ENCODE assay signal across 20 cellular contexts in the genomic region with DNA sequence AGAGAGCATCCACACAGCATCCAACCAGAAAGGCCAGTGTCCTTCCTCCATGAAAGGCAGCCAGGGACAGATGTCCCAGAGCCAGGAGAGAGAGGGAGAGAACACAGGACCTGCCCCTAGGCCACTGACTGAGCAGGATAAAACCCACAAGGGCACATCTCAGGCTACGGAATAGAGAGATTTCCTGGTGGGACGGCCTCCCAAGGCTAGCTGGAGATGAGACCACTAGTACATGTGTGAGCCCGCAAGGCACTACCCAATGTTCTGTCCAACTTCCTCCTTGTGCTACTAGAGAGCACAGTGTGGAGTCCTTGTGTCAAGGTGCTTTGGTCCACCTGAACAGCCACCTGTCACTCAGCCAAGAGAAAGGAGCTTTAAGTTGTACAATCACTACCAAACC. TPM values are rescaled to one million over a fixed set of nuclear protein-coding genes. Genes with fewer than 3 reads are reported as not detected.
DNase-seq lines count a peak whose midpoint lies in the region; ATAC-seq and TF ChIP-seq lines count a peak whose summit lies in the region.
"Had no signal": no experiment of that assay in that cellular context is flagged by ENCODE, and none has a peak within 500 bp of the region (broad histone marks: within the 10 kb centered on the region; RNA-seq: fewer than 3 reads in every experiment).

No MANE protein-coding gene starts in this region.

- H3K36me3 ChIP-seq in DND-41 (ENCODE audit: insufficient read depth, low read length) (peaks cover 31% of the 10 kb centered on the region), A673 (ENCODE audit: insufficient read depth, low read length, poor library complexity, severe bottlenecking) (peaks cover 3% of the 10 kb centered on the region)

- H3K27me3 Mint-ChIP-seq in activated T-cell treated with anti-CD3 and anti-CD28 coated beads, Interleukin-2, amount 50 U/mL, for 24 hours = no peaks in the 10 kb centered on the region
- no peaks in the 10 kb centered on the region for H3K27me3 Mint-ChIP-seq in activated T-cell treated with anti-CD3 and anti-CD28 coated beads, Interleukin-2, amount 50 U/mL, for 4 hours (ENCODE audit: low read depth)
- H3K27me3 Mint-ChIP-seq in osteocyte (ENCODE audit: unreplicated experiment) = no peaks in the 10 kb centered on the region
- H3K27me3 Mint-ChIP-seq: brain; stimulated activated memory B cell treated with anti-CD40 and anti-IgM and Interleukin-4, amounts not matched to agents 10 μg/mL and 1 μg/mL and 100 μg/mL, for 72 hours had no signal

- H4K20me1 ChIP-seq in DND-41 (ENCODE audit: insufficient read depth, low read length) = peaks cover 2% of the 10 kb centered on the region; the same call in 1 of the 2 replicates

- H3K9ac ChIP-seq in DND-41 (ENCODE audit: low read depth, low read length) = no peak overlapping the region
- H3K9ac ChIP-seq: parathyroid adenoma had no signal

- no peaks in the 10 kb centered on the region for H3K79me2 ChIP-seq in DND-41 (ENCODE audit: insufficient read depth, low read length)
- H3K79me2 ChIP-seq: parathyroid adenoma had no signal

- intact Hi-C loops in A673 (cut with micrococcal nuclease; ENCODE audit: unreplicated experiment) = no loop called here

- H3K27ac ChIP-seq in DND-41 (ENCODE audit: low read length) = no peak overlapping the region
- H3K27ac ChIP-seq in A673 (ENCODE audit: low read depth, low read length, poor library complexity, severe bottlenecking) = no peak overlapping the region
- H3K27ac ChIP-seq: parathyroid adenoma, SJSA1 had no signal

- BruUV-seq in A673 (replicated peaks; lab: Mats Ljungman, UMichigan) = no TSS peak

- H3K9me3 ChIP-seq in DND-41 (ENCODE audit: insufficient read depth, low read length, severe bottlenecking) (no peaks in the 10 kb centered on the region), A673 (ENCODE audit: low read depth, low read length, poor library complexity, severe bottlenecking) (no peaks in the 10 kb centered on the region)
- H3K9me3 ChIP-seq: SJSA1 had no signal

- H3K4me2 ChIP-seq in DND-41 (ENCODE audit: insufficient read depth, low read length) = no peak overlapping the region

- no peaks in the 10 kb centered on the region for H3K4me1 ChIP-seq in DND-41 (ENCODE audit: insufficient read depth, low read length)
- H3K4me1 ChIP-seq in A673 (ENCODE audit: insufficient read depth, low read length, poor library complexity, severe bottlenecking) = peaks cover 14% of the 10 kb centered on the region
- H3K4me1 ChIP-seq: parathyroid adenoma had no signal

- POLR2A ChIA-PET in A673 (lab: Charles Lee; ENCODE audit: low non-redundant PET) = no interaction called here

- no peak overlapping the region for H3K4me3 Mint-ChIP-seq in activated T-cell treated with anti-CD3 and anti-CD28 coated beads, Interleukin-2, amount 50 U/mL, for 24 hours
- H3K4me3 Mint-ChIP-seq in activated T-cell treated with anti-CD3 and anti-CD28 coated beads, Interleukin-2, amount 50 U/mL, for 4 hours = no peak overlapping the region
- H3K4me3 Mint-ChIP-seq in osteocyte (ENCODE audit: unreplicated experiment) = no peak overlapping the region
- H3K4me3 Mint-ChIP-seq: activated T-helper 1 cell treated with anti-CD3 and anti-CD28 coated beads, Interleukin-12 subunit alpha, Interleukin-12 subunit beta, Interleukin-2, Interleukin-4 antibody, amounts not matched to agents 30 ng/mL and 10 ng/mL and 1 ng/mL, durations not matched to agents 14 hours and 24 hours and 36 hours; brain; stimulated activated memory B cell treated with anti-CD40 and anti-IgM and Interleukin-4, amounts not matched to agents 10 μg/mL and 1 μg/mL and 100 μg/mL, for 72 hours had no signal

- H3K27me3 ChIP-seq in DND-41 (ENCODE audit: insufficient read depth, low read length, poor library complexity) (no peaks in the 10 kb centered on the region), A673 (replicated peaks; ENCODE audit: insufficient read depth, low read depth, low read length, poor library complexity) (no peaks in the 10 kb centered on the region)
- H3K27me3 ChIP-seq: SJSA1 had no signal

- no peak for ATAC-seq in activated T-cell treated with anti-CD3 and anti-CD28 coated beads, Interleukin-2, amount 50 U/mL, for 4 hours
- ATAC-seq in DND-41 (ENCODE audit: insufficient read depth, low read depth) = 0 out of 3 replicates have a peak, but pooled peaks have one; percentile 11
- ATAC-seq in activated CD4-positive, CD25-positive, alpha-beta regulatory T cell treated with anti-CD3 and anti-CD28 coated beads, Interleukin-2, amount 50 U/mL, for 24 hours = no peak
- ATAC-seq: GM12878; stimulated activated memory B cell treated with anti-CD40 and anti-IgM and Interleukin-4, amounts not matched to agents 10 μg/mL and 1 μg/mL and 100 μg/mL, for 72 hours had no signal

- TF ChIP-seq CTCF in DND-41 (IDR thresholded peaks at IDR 0.05; ENCODE audit: borderline replicate concordance, extremely low read depth, low read length, poor library complexity, severe bottlenecking) (no peak), osteocyte (IDR thresholded peaks at IDR 0.05) (no peak), A673 (conservative IDR thresholded peaks at IDR 0.05; ENCODE audit: low read depth, low read length) (no peak)

- peak overlapping the region; percentile 65 for H3K27ac Mint-ChIP-seq in activated T-cell treated with anti-CD3 and anti-CD28 coated beads, Interleukin-2, amount 50 U/mL, for 24 hours
- H3K27ac Mint-ChIP-seq in osteocyte (ENCODE audit: unreplicated experiment) = no peak overlapping the region
- H3K27ac Mint-ChIP-seq: activated T-helper 1 cell treated with anti-CD3 and anti-CD28 coated beads, Interleukin-12 subunit alpha, Interleukin-12 subunit beta, Interleukin-2, Interleukin-4 antibody, amounts not matched to agents 30 ng/mL and 10 ng/mL and 1 ng/mL, durations not matched to agents 14 hours and 24 hours and 36 hours; stimulated activated memory B cell treated with anti-CD40 and anti-IgM and Interleukin-4, amounts not matched to agents 10 μg/mL and 1 μg/mL and 100 μg/mL, for 72 hours had no signal

- H3K4me1 Mint-ChIP-seq in activated T-cell treated with anti-CD3 and anti-CD28 coated beads, Interleukin-2, amount 50 U/mL, for 24 hours (ENCODE audit: low read depth) = peaks cover 13% of the 10 kb centered on the region
- H3K4me1 Mint-ChIP-seq in activated T-cell treated with anti-CD3 and anti-CD28 coated beads, Interleukin-2, amount 50 U/mL, for 4 hours (ENCODE audit: low read depth) = peaks cover 6% of the 10 kb centered on the region
- peaks cover 33% of the 10 kb centered on the region for H3K4me1 Mint-ChIP-seq in osteocyte (ENCODE audit: unreplicated experiment)
- H3K4me1 Mint-ChIP-seq: stimulated activated memory B cell treated with anti-CD40 and anti-IgM and Interleukin-4, amounts not matched to agents 10 μg/mL and 1 μg/mL and 100 μg/mL, for 72 hours had no signal

- CTCF ChIA-PET in A673 (lab: Charles Lee) = interaction anchor here (1.0 kb wide), 1 partner anchor 9 kb away, joined by 3 read pairs; no protein-coding TSS in a partner anchor

- H3K4me3 ChIP-seq in DND-41 (ENCODE audit: low read depth in 1 of 2, low read length in 2 of 2) = no peak overlapping the region
- H3K4me3 ChIP-seq in A673 (ENCODE audit: low read depth, low read length, poor library complexity, severe bottlenecking) = no peak overlapping the region
- H3K4me3 ChIP-seq: GM12878, SJSA1 had no signal

- H2AFZ ChIP-seq in DND-41 (ENCODE audit: low read depth, low read length) = no peak overlapping the region
- H2AFZ ChIP-seq: parathyroid adenoma had no signal

- no peaks in the 10 kb centered on the region for H3K9me3 Mint-ChIP-seq in activated T-cell treated with anti-CD3 and anti-CD28 coated beads, Interleukin-2, amount 50 U/mL, for 24 hours
- no peaks in the 10 kb centered on the region for H3K9me3 Mint-ChIP-seq in activated T-cell treated with anti-CD3 and anti-CD28 coated beads, Interleukin-2, amount 50 U/mL, for 4 hours
- H3K9me3 Mint-ChIP-seq in osteocyte (ENCODE audit: unreplicated experiment) = no peaks in the 10 kb centered on the region
- H3K9me3 Mint-ChIP-seq: activated T-helper 1 cell treated with anti-CD3 and anti-CD28 coated beads, Interleukin-12 subunit alpha, Interleukin-12 subunit beta, Interleukin-2, Interleukin-4 antibody, amounts not matched to agents 30 ng/mL and 10 ng/mL and 1 ng/mL, durations not matched to agents 14 hours and 24 hours and 36 hours; brain; stimulated activated memory B cell treated with anti-CD40 and anti-IgM and Interleukin-4, amounts not matched to agents 10 μg/mL and 1 μg/mL and 100 μg/mL, for 72 hours had no signal

- H3K36me3 Mint-ChIP-seq in activated T-cell treated with anti-CD3 and anti-CD28 coated beads, Interleukin-2, amount 50 U/mL, for 24 hours (ENCODE audit: low read depth) = peaks cover 42% of the 10 kb centered on the region
- no peaks in the 10 kb centered on the region for H3K36me3 Mint-ChIP-seq in activated T-cell treated with anti-CD3 and anti-CD28 coated beads, Interleukin-2, amount 50 U/mL, for 4 hours (ENCODE audit: insufficient read depth)
- H3K36me3 Mint-ChIP-seq in osteocyte (ENCODE audit: unreplicated experiment) = peaks cover 15% of the 10 kb centered on the region
- H3K36me3 Mint-ChIP-seq: stimulated activated memory B cell treated with anti-CD40 and anti-IgM and Interleukin-4, amounts not matched to agents 10 μg/mL and 1 μg/mL and 100 μg/mL, for 72 hours had no signal

- DNase-seq in activated T-cell treated with anti-CD3 and anti-CD28 coated beads, Interleukin-2, amount 50 U/mL, for 24 hours = peak; percentile 25
- no peak for DNase-seq in activated T-cell treated with anti-CD3 and anti-CD28 coated beads, Interleukin-2, amount 50 U/mL, for 4 hours
- no peak for DNase-seq in DND-41
- DNase-seq in cerebellar cortex (ENCODE audit: low spot score) = peak; percentile 64
- DNase-seq in osteocyte (ENCODE audit: extremely low spot score, unreplicated experiment) = peak; percentile 49
- DNase-seq in 8988T = no peak
- no peak for DNase-seq in A673 (ENCODE audit: low spot score)
- DNase-seq: effector CD4-positive, alpha-beta T cell; hypothalamus; NCI-H2081; NCI-H510A; small intestine; T-helper 9 cell had no signal

RNA-seq across cellular contexts. Expression of a gene that starts 44.2 kb away (rescaled TPM):
- 100 to 1,000 TPM in 1 of 3 donors, 10 to 100 TPM in 2; 89.1 to 104 (median 91.3) TPM for total RNA-seq in activated T-cell treated with anti-CD3 and anti-CD28 coated beads, Interleukin-2, amount 50 U/mL, for 4 hours
- total RNA-seq in osteocyte (173 and 179 TPM in 2 replicates), A673 (2021) (146 and 174 TPM in 2 replicates)

Comparison
In these comparisons a context has a peak if more than half of its experiments do, and no peak if none do; other contexts are left out.
1. DNase-seq: peak in activated T-cell treated with anti-CD3 and anti-CD28 coated beads, Interleukin-2, amount 50 U/mL, for 24 hours (single experiment), cerebellar cortex (single experiment) and osteocyte (single experiment); none in activated T-cell treated with anti-CD3 and anti-CD28 coated beads, Interleukin-2, amount 50 U/mL, for 4 hours (single experiment), DND-41 (single experiment), 8988T (single experiment) and A673 (single experiment).